Comparison of ENCODE assay signal across 17 cellular contexts in the genomic region with DNA sequence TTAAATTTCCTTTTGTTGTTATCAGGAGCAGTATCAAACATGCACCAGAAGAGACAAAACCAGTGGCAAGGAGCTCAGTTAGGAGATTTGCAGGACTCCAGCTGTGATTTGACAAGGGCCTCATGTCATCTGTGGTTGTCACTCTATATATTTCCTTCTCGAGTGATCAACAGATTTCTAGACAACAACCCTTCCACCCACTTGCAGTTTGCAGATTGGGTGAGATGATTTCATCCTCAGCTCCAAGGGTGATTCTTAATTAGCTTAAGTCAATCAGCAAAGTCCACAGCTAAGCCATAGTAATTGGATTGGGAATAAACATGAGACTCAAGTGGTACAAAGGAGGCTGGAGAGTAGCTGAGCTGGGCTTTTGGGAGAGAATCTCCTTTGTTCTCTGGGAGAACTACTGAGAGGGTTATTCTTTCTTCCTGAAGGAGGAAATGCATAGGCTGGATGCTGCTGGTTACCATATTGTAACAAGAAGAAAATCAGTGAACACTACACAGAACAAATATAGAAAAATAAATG.
"Had no signal": no experiment of that assay in that cellular context is flagged by ENCODE, and none has a peak within 500 bp of the region (broad histone marks: within the 10 kb centered on the region; RNA-seq: fewer than 3 reads in every experiment).

No MANE protein-coding gene starts in this region.

- H3K4me1 Mint-ChIP-seq: immature natural killer cell, memory B cell, nephron had no signal

- H3K36me3 ChIP-seq: left ventricle myocardium inferior, lower lobe of right lung, ovary had no signal

- DNase-seq: erythroblast; foreskin keratinocyte; immature natural killer cell; kidney; left cardiac atrium; left ventricle myocardium inferior; lower lobe of right lung; midbrain; ovary; right cardiac atrium; small intestine; stimulated activated CD4-positive, alpha-beta T cell treated with anti-CD3 and anti-CD28 coated beads, Interleukin-12 subunit alpha, Interleukin-12 subunit beta, amount 100 ng/mL, for 4 hours; stimulated activated naive CD4-positive, alpha-beta T cell treated with Interleukin-2 at 50 U/mL for 16 hours had no signal

- H3K27ac ChIP-seq: foreskin keratinocyte, left ventricle myocardium inferior, lower lobe of right lung, ovary had no signal

- H3K36me3 Mint-ChIP-seq: immature natural killer cell, memory B cell, type B pancreatic cell had no signal

- H3K4me3 Mint-ChIP-seq: dendritic cell treated with granulocyte-macrophage colony-stimulating factor and Interleukin-4, amounts not matched to agents 40 ng/mL and 50 ng/mL, for 4 days; immature natural killer cell; memory B cell; nephron; type B pancreatic cell had no signal

- ATAC-seq: foreskin keratinocyte, lower lobe of right lung had no signal

- H3K4me1 ChIP-seq: foreskin keratinocyte, lower lobe of right lung had no signal

- H3K27me3 ChIP-seq: foreskin keratinocyte, ovary had no signal

- H3K9me3 Mint-ChIP-seq: dendritic cell treated with granulocyte-macrophage colony-stimulating factor and Interleukin-4, amounts not matched to agents 40 ng/mL and 50 ng/mL, for 4 days; nephron; type B pancreatic cell had no signal

- H3K27me3 Mint-ChIP-seq: dendritic cell treated with granulocyte-macrophage colony-stimulating factor and Interleukin-4, amounts not matched to agents 40 ng/mL and 50 ng/mL, for 4 days; memory B cell; type B pancreatic cell had no signal

- H3K9me3 ChIP-seq: left ventricle myocardium inferior, lower lobe of right lung, ovary had no signal

- H3K4me3 ChIP-seq: left ventricle myocardium inferior, lower lobe of right lung, ovary had no signal

- H3K27ac Mint-ChIP-seq: dendritic cell treated with granulocyte-macrophage colony-stimulating factor and Interleukin-4, amounts not matched to agents 40 ng/mL and 50 ng/mL, for 4 days; immature natural killer cell; memory B cell; nephron; type B pancreatic cell had no signal
